ENCODE assay signal across 9 cellular contexts in genomic region chr5:96657068-96657467, GRCh38. TPM values are rescaled to one million over a fixed set of nuclear protein-coding genes. Genes with fewer than 3 reads are reported as not detected.
A peak's percentile ranks its signal among the peaks of the same experiment; 100 is the strongest.
DNase-seq lines count a peak whose midpoint lies in the region; ATAC-seq and TF ChIP-seq lines count a peak whose summit lies in the region.
"Had no signal": no experiment of that assay in that cellular context is flagged by ENCODE, and none has a peak within 500 bp of the region (broad histone marks: within the 10 kb centered on the region; RNA-seq: fewer than 3 reads in every experiment).

No MANE protein-coding gene starts in this region.

- peak overlapping the region; percentile 75 for H3K27ac ChIP-seq in smooth muscle cell (ENCODE audit: low read depth)
- H3K27ac ChIP-seq: HL-60 had no signal

- H3F3A ChIP-seq in smooth muscle cell (ENCODE audit: low read depth): peaks cover 5% of the 10 kb centered on the region

- H3K4me1 ChIP-seq in smooth muscle cell (ENCODE audit: low read depth): peaks cover 8% of the 10 kb centered on the region

- H3K4me3 ChIP-seq in cardiac fibroblast (replicated peaks in 1 of 2; ENCODE audit: low read depth in 2 of 2, low read length in 2 of 2) (no peak overlapping the region), smooth muscle cell (no peak overlapping the region)

- no peak overlapping the region for H3K9ac ChIP-seq in smooth muscle cell (ENCODE audit: low read depth)

- H3K79me2 ChIP-seq in smooth muscle cell (ENCODE audit: low read depth): no peaks in the 10 kb centered on the region

- TF ChIP-seq CTCF in cardiac fibroblast (IDR thresholded peaks at IDR 0.05; ENCODE audit: low read depth, low read length) (no peak), smooth muscle cell (IDR thresholded peaks at IDR 0.05; ENCODE audit: borderline replicate concordance, insufficient read depth, poor library complexity, severe bottlenecking) (no peak)

- no peak overlapping the region for H2AFZ ChIP-seq in smooth muscle cell (ENCODE audit: low read depth)

- peak overlapping the region; percentile 56 for H3K4me2 ChIP-seq in smooth muscle cell

- H3K36me3 ChIP-seq in smooth muscle cell (ENCODE audit: low read depth): no peaks in the 10 kb centered on the region

- DNase-seq in AML-193 (lab: John Stamatoyannopoulos, UW): peak; percentile 76 to 85
- peak; percentile 78 to 95 for DNase-seq in cardiac fibroblast (ENCODE audit: low read depth in 2 of 2)
- DNase-seq in smooth muscle cell (lab: John Stamatoyannopoulos, UW; ENCODE audit: unreplicated experiment): no peak
- no peak for DNase-seq in C1 segment of cervical spinal cord (lab: John Stamatoyannopoulos, UW)
- DNase-seq in cerebellum (ENCODE audit: low spot score): no peak

- H4K20me1 ChIP-seq in smooth muscle cell (ENCODE audit: low read depth): no peaks in the 10 kb centered on the region

- H3K9me3 ChIP-seq in smooth muscle cell (replicated peaks; ENCODE audit: low read depth): no peaks in the 10 kb centered on the region

- ATAC-seq in GM19324 (IDR thresholded peaks at IDR 0.05; ENCODE audit: low FRiP score, unreplicated experiment) (peak; percentile 40), HG03159 (IDR thresholded peaks at IDR 0.05; ENCODE audit: unreplicated experiment) (peak; percentile 64), SK-N-SH treated with all-trans-retinoic acid at 6 μM for 48 hours (peak; percentile 63)

- no peaks in the 10 kb centered on the region for H3K27me3 ChIP-seq in smooth muscle cell (ENCODE audit: low read depth)

- 24% methylated on average over 3 of the region's 3 CpGs for WGBS in smooth muscle cell (ENCODE audit: low lambda C conversion rate)

TF ChIP-seq in SK-N-SH treated with all-trans-retinoic acid at 6 μM for 48 hours, 23 proteins besides CTCF, POLR2A, EP300 and RAD21:
- peak; percentile 26; the same call in 1 of the 2 replicates for TF ChIP-seq ISL1 (CRISPR knock-in tag; IDR thresholded peaks at IDR 0.05)
- TF ChIP-seq GLIS3 (CRISPR knock-in tag; IDR thresholded peaks at IDR 0.05): no peak

RNA-seq across cellular contexts. Expression of gene CAST, which starts 5.1 kb away (rescaled TPM):
- total RNA-seq in smooth muscle cell (182 and 189 TPM in 2 replicates), cerebellum (26.0 TPM)
- 76.2 and 124 TPM in 2 replicates for polyA plus RNA-seq in smooth muscle cell

Comparison
In these comparisons a context has a peak if more than half of its experiments do, and no peak if none do; other contexts are left out.
1. DNase-seq: peak in AML-193 (2 of 2) and cardiac fibroblast (2 of 2); none in smooth muscle cell (single experiment), C1 segment of cervical spinal cord (0 of 14) and cerebellum (single experiment).
2. Peak in every context shown above with its lines, with median percentiles within 50 percentile points of each other: ATAC-seq.